30 cellular contexts compared by ENCODE assay signal in the genomic region with DNA sequence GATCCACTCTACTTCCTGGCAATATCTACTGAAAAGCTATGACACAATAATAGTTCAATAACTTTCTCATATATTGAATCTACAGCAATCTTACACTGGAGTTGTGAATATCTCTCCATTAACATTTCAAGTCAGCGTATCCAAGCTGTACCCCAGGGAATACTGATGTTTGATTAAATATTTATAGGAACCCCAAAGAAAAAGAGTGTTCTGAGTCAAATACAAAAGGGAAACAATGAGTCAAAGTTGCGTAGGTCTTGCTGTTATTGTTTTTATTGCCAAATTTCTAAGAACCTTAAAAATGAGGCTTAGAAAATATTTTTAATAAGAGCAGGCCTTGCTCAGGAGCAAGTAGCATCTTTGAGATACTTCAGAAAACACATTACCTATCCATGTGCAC.
"Had no signal": no experiment of that assay in that cellular context is flagged by ENCODE, and none has a peak within 500 bp of the region (broad histone marks: within the 10 kb centered on the region; RNA-seq: fewer than 3 reads in every experiment).

No MANE protein-coding gene starts in this region.

- H3K27ac Mint-ChIP-seq: naive thymus-derived CD8-positive, alpha-beta T cell; natural killer cell treated with Interleukin-12 subunit alpha and Interleukin-12 subunit beta and Interleukin-15 and Interleukin-18, amount 100 ng/mL, for 72 hours; nephron progenitor cell; neural progenitor cell; progenitor cell of endocrine pancreas; stimulated activated effector memory CD8-positive, alpha-beta T cell treated with anti-CD3 and anti-CD28 coated beads, Interleukin-12 subunit alpha, Interleukin-12 subunit beta, amount 100 ng/mL, for 72 hours; stimulated activated naive B cell treated with anti-CD40 and anti-IgM and Interleukin-4, amounts not matched to agents 10 μg/mL and 1 μg/mL and 100 μg/mL, for 72 hours; stimulated activated naive CD8-positive, alpha-beta T cell treated with anti-CD3 and anti-CD28 coated beads, Interleukin-15, Interleukin-2, amounts not matched to agents 100 ng/mL and 50 ng/mL, for 24 hours; type B pancreatic cell had no signal

- H3K4me1 ChIP-seq: neural progenitor cell, parathyroid adenoma, psoas muscle, right lobe of liver, stomach, suprapubic skin, testis, transverse colon, upper lobe of right lung had no signal

- H3K79me2 ChIP-seq: parathyroid adenoma had no signal

- H3K9ac ChIP-seq: neural progenitor cell, parathyroid adenoma had no signal

- H3K27me3 Mint-ChIP-seq: natural killer cell treated with Interleukin-12 subunit alpha and Interleukin-12 subunit beta and Interleukin-15 and Interleukin-18, amount 100 ng/mL, for 72 hours; progenitor cell of endocrine pancreas; stimulated activated naive B cell treated with anti-CD40 and anti-IgM and Interleukin-4, amounts not matched to agents 10 μg/mL and 1 μg/mL and 100 μg/mL, for 72 hours had no signal

- H3K27me3 ChIP-seq: neural progenitor cell, ovary, right lobe of liver, sigmoid colon, stomach, suprapubic skin, testis, tibial artery, transverse colon, upper lobe of right lung, uterus had no signal

- FAIRE-seq: small intestine had no signal

- H3K36me3 Mint-ChIP-seq: naive thymus-derived CD8-positive, alpha-beta T cell; natural killer cell treated with Interleukin-12 subunit alpha and Interleukin-12 subunit beta and Interleukin-15 and Interleukin-18, amount 100 ng/mL, for 72 hours; neural progenitor cell; stimulated activated effector memory CD8-positive, alpha-beta T cell treated with anti-CD3 and anti-CD28 coated beads, Interleukin-12 subunit alpha, Interleukin-12 subunit beta, amount 100 ng/mL, for 72 hours; stimulated activated naive B cell treated with anti-CD40 and anti-IgM and Interleukin-4, amounts not matched to agents 10 μg/mL and 1 μg/mL and 100 μg/mL, for 72 hours; type B pancreatic cell had no signal

- H3K27ac ChIP-seq: neural progenitor cell, ovary, parathyroid adenoma, psoas muscle, right lobe of liver, sigmoid colon, stomach, suprapubic skin, testis, tibial artery, transverse colon, upper lobe of right lung, uterus had no signal

- H3K4me1 Mint-ChIP-seq: naive thymus-derived CD8-positive, alpha-beta T cell; nephron progenitor cell; neural progenitor cell; stimulated activated effector memory CD8-positive, alpha-beta T cell treated with anti-CD3 and anti-CD28 coated beads, Interleukin-12 subunit alpha, Interleukin-12 subunit beta, amount 100 ng/mL, for 72 hours; stimulated activated naive B cell treated with anti-CD40 and anti-IgM and Interleukin-4, amounts not matched to agents 10 μg/mL and 1 μg/mL and 100 μg/mL, for 72 hours had no signal

- ATAC-seq: naive thymus-derived CD8-positive, alpha-beta T cell; natural killer cell treated with Interleukin-12 subunit alpha and Interleukin-12 subunit beta and Interleukin-15 and Interleukin-18, amount 100 ng/mL, for 72 hours; psoas muscle; right cardiac atrium; right lobe of liver; stimulated activated effector memory CD8-positive, alpha-beta T cell treated with anti-CD3 and anti-CD28 coated beads, Interleukin-12 subunit alpha, Interleukin-12 subunit beta, amount 100 ng/mL, for 72 hours; stimulated activated naive B cell treated with anti-CD40 and anti-IgM and Interleukin-4, amounts not matched to agents 10 μg/mL and 1 μg/mL and 100 μg/mL, for 72 hours; upper lobe of right lung had no signal

- H3K4me3 ChIP-seq: neural progenitor cell, ovary, psoas muscle, right lobe of liver, sigmoid colon, stomach, suprapubic skin, testis, tibial artery, transverse colon, upper lobe of right lung, uterus had no signal

- H3K4me3 Mint-ChIP-seq: naive thymus-derived CD8-positive, alpha-beta T cell; natural killer cell treated with Interleukin-12 subunit alpha and Interleukin-12 subunit beta and Interleukin-15 and Interleukin-18, amount 100 ng/mL, for 72 hours; nephron progenitor cell; neural progenitor cell; stimulated activated effector memory CD8-positive, alpha-beta T cell treated with anti-CD3 and anti-CD28 coated beads, Interleukin-12 subunit alpha, Interleukin-12 subunit beta, amount 100 ng/mL, for 72 hours; stimulated activated naive B cell treated with anti-CD40 and anti-IgM and Interleukin-4, amounts not matched to agents 10 μg/mL and 1 μg/mL and 100 μg/mL, for 72 hours; stimulated activated naive CD8-positive, alpha-beta T cell treated with anti-CD3 and anti-CD28 coated beads, Interleukin-15, Interleukin-2, amounts not matched to agents 100 ng/mL and 50 ng/mL, for 24 hours; type B pancreatic cell had no signal

- H3K9me3 ChIP-seq: ovary, psoas muscle, right lobe of liver, sigmoid colon, stomach, suprapubic skin, testis, tibial artery, transverse colon, upper lobe of right lung, uterus had no signal

- H3K36me3 ChIP-seq: neural progenitor cell, ovary, right lobe of liver, sigmoid colon, stomach, suprapubic skin, tibial artery, transverse colon, upper lobe of right lung, uterus had no signal

- DNase-seq: naive thymus-derived CD8-positive, alpha-beta T cell; nephron progenitor cell; occipital lobe; ovary; posterior cingulate gyrus; psoas muscle; right cardiac atrium; right lobe of liver; sigmoid colon; small intestine; stimulated activated CD4-positive, alpha-beta T cell treated with anti-CD3 and anti-CD28 coated beads, Interleukin-15, amount 100 ng/mL, for 24 hours; stimulated activated CD4-positive, alpha-beta T cell treated with anti-CD3 and anti-CD28 coated beads, Interleukin-2, amount 100 ng/mL, for 24 hours; stimulated activated CD4-positive, alpha-beta T cell treated with anti-CD3 and anti-CD28 coated beads, Interleukin-2, amount 100 ng/mL, for 48 hours; stimulated activated CD4-positive, alpha-beta T cell treated with anti-CD3 and anti-CD28 coated beads, Interleukin-4, amount 100 ng/mL, for 24 hours; stimulated activated naive B cell treated with anti-CD40 and anti-IgM and Interleukin-4, amounts not matched to agents 10 μg/mL and 1 μg/mL and 100 μg/mL, for 72 hours; stimulated activated naive CD4-positive, alpha-beta T cell treated with Interleukin-2 at 50 U/mL for 16 hours; stomach; testis; tibial artery; transverse colon; upper lobe of right lung; uterus had no signal

- H3K4me2 ChIP-seq: neural progenitor cell had no signal

- H3K9me3 Mint-ChIP-seq: nephron progenitor cell, type B pancreatic cell had no signal

- H2AFZ ChIP-seq: neural progenitor cell, parathyroid adenoma had no signal
